1 cellular context compared by ENCODE assay signal in the genomic region with DNA sequence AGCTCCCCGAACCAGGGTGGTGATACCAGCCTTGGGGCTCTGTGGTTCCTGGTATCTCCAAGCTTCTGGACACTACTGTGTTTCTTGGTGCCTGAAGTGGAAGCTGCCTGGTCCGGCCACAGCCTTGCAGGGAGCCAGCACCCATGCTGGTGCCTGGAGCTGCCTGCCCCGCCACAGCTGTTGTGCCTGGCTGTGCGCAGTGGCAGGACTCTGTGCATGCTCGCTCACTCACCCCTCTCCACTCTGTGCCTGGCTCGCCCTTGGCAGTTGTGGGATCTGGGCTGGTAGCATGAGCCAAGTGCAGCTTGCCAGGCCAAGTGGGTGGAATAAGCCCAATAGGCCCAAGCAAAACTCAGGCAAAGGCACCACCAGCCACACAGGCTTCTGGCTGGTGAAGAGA.
TF ChIP-seq lines count a peak whose summit lies in the region.

No MANE protein-coding gene starts in this region.

TF ChIP-seq in SK-N-SH treated with all-trans-retinoic acid at 6 μM for 48 hours, 23 proteins besides CTCF, POLR2A, EP300 and RAD21:
- TF ChIP-seq CREB5 (CRISPR knock-in tag; IDR thresholded peaks at IDR 0.05; ENCODE audit: low read depth) = no peak
- no peak for TF ChIP-seq RARB (CRISPR knock-in tag; IDR thresholded peaks at IDR 0.05)
- no peak for TF ChIP-seq ESRRG (CRISPR knock-in tag; IDR thresholded peaks at IDR 0.05)
- no peak for TF ChIP-seq BACH2 (CRISPR knock-in tag; IDR thresholded peaks at IDR 0.05; ENCODE audit: borderline replicate concordance)
- no peak for TF ChIP-seq ZFP30 (CRISPR knock-in tag; IDR thresholded peaks at IDR 0.05)
- TF ChIP-seq PPARA (CRISPR knock-in tag; IDR thresholded peaks at IDR 0.05; ENCODE audit: borderline replicate concordance) = no peak
- no peak for TF ChIP-seq ZNF565 (CRISPR knock-in tag; conservative IDR thresholded peaks at IDR 0.05; ENCODE audit: low read depth)
- TF ChIP-seq TOX (CRISPR knock-in tag; IDR thresholded peaks at IDR 0.05; ENCODE audit: borderline replicate concordance) = no peak
- no peak for TF ChIP-seq ISL1 (CRISPR knock-in tag; IDR thresholded peaks at IDR 0.05)
- no peak for TF ChIP-seq TCF4 (CRISPR knock-in tag; IDR thresholded peaks at IDR 0.05; ENCODE audit: borderline replicate concordance)
- TF ChIP-seq, protein P1, sequence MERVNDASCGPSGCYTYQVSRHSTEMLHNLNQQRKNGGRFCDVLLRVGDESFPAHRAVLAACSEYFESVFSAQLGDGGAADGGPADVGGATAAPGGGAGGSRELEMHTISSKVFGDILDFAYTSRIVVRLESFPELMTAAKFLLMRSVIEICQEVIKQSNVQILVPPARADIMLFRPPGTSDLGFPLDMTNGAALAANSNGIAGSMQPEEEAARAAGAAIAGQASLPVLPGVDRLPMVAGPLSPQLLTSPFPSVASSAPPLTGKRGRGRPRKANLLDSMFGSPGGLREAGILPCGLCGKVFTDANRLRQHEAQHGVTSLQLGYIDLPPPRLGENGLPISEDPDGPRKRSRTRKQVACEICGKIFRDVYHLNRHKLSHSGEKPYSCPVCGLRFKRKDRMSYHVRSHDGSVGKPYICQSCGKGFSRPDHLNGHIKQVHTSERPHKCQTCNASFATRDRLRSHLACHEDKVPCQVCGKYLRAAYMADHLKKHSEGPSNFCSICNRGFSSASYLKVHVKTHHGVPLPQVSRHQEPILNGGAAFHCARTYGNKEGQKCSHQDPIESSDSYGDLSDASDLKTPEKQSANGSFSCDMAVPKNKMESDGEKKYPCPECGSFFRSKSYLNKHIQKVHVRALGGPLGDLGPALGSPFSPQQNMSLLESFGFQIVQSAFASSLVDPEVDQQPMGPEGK (CRISPR knock-in tag; IDR thresholded peaks at IDR 0.05; ENCODE audit: borderline replicate concordance) = no peak
- TF ChIP-seq, protein P2, sequence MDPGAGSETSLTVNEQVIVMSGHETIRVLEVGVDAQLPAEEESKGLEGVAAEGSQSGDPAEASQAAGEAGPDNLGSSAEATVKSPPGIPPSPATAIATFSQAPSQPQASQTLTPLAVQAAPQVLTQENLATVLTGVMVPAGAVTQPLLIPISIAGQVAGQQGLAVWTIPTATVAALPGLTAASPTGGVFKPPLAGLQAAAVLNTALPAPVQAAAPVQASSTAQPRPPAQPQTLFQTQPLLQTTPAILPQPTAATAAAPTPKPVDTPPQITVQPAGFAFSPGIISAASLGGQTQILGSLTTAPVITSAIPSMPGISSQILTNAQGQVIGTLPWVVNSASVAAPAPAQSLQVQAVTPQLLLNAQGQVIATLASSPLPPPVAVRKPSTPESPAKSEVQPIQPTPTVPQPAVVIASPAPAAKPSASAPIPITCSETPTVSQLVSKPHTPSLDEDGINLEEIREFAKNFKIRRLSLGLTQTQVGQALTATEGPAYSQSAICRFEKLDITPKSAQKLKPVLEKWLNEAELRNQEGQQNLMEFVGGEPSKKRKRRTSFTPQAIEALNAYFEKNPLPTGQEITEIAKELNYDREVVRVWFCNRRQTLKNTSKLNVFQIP (CRISPR knock-in tag; IDR thresholded peaks at IDR 0.05; ENCODE audit: borderline replicate concordance, low read depth) = no peak
- TF ChIP-seq GLIS3 (CRISPR knock-in tag; IDR thresholded peaks at IDR 0.05) = no peak
- no peak for TF ChIP-seq SNAI2 (CRISPR knock-in tag; IDR thresholded peaks at IDR 0.05)
- TF ChIP-seq OSR1 (CRISPR knock-in tag; IDR thresholded peaks at IDR 0.05) = no peak
TF ChIP-seq in SK-N-SH treated with all-trans-retinoic acid at 6 μM for 48 hours: peak in this region for 0.
